1 cellular context compared by ENCODE assay signal in the genomic region with DNA sequence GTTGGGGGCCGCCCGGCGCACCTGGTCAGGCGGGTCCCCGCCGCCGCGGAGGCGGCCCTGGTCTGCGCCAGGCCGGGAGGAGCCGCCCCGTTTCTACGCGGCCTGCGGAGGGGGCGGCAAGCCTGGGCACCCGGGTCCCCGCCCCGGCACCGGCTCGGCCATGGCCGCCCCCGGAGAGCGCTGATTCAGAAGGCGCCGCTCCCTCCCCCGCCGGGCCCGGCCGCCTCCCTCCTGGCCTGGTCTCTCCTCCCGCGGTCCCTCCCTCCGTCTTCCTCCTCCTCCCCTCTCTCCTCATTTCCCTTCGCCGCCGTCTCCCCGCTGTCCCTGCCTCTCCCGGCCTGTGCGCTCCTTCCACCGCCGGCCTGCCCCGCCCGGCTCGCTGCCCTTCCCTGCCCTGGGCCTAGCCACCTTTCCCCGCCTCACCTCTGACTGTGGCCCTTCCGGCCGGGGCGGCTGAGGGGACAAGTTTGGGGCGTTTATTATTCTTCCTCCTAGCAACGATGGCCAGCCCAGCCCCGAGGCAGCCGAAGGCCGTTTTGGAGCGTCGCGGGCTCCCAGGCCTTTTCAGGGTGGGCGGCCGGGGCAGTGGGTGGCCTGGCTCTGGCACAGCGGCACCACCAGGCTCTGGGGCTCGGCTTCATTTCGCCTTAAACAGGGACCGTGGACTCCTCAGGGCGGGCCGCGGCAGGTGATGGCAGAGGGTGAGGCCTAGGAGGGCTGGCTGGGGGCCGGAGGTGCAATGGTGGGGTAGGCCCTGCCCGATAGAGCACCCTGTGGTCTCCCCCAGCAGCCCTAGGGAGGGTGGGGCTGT.
TF ChIP-seq lines count a peak whose summit lies in the region.

No MANE protein-coding gene starts in this region.

TF ChIP-seq in HEK293, 187 proteins besides CTCF, POLR2A, EP300 and RAD21 (continued from another document and continues in another):
- TF ChIP-seq, protein P1, sequence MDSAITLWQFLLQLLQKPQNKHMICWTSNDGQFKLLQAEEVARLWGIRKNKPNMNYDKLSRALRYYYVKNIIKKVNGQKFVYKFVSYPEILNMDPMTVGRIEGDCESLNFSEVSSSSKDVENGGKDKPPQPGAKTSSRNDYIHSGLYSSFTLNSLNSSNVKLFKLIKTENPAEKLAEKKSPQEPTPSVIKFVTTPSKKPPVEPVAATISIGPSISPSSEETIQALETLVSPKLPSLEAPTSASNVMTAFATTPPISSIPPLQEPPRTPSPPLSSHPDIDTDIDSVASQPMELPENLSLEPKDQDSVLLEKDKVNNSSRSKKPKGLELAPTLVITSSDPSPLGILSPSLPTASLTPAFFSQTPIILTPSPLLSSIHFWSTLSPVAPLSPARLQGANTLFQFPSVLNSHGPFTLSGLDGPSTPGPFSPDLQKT (IDR thresholded peaks at IDR 0.05; ENCODE audit: borderline replicate concordance, low read depth, low read length): no peak
- TF ChIP-seq TRIM28 (IDR thresholded peaks at IDR 0.05; ENCODE audit: borderline replicate concordance, low read length): no peak
- no peak for TF ChIP-seq ZNF585B (tag by site-specific recombination; IDR thresholded peaks at IDR 0.05)
- TF ChIP-seq TCF7L2 (IDR thresholded peaks at IDR 0.05; ENCODE audit: borderline replicate concordance, low read depth, low read length): no peak
- TF ChIP-seq, protein P2, sequence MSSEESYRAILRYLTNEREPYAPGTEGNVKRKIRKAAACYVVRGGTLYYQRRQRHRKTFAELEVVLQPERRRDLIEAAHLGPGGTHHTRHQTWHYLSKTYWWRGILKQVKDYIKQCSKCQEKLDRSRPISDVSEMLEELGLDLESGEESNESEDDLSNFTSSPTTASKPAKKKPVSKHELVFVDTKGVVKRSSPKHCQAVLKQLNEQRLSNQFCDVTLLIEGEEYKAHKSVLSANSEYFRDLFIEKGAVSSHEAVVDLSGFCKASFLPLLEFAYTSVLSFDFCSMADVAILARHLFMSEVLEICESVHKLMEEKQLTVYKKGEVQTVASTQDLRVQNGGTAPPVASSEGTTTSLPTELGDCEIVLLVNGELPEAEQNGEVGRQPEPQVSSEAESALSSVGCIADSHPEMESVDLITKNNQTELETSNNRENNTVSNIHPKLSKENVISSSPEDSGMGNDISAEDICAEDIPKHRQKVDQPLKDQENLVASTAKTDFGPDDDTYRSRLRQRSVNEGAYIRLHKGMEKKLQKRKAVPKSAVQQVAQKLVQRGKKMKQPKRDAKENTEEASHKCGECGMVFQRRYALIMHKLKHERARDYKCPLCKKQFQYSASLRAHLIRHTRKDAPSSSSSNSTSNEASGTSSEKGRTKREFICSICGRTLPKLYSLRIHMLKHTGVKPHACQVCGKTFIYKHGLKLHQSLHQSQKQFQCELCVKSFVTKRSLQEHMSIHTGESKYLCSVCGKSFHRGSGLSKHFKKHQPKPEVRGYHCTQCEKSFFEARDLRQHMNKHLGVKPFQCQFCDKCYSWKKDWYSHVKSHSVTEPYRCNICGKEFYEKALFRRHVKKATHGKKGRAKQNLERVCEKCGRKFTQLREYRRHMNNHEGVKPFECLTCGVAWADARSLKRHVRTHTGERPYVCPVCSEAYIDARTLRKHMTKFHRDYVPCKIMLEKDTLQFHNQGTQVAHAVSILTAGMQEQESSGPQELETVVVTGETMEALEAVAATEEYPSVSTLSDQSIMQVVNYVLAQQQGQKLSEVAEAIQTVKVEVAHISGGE (tag by site-specific recombination; conservative IDR thresholded peaks at IDR 0.05; ENCODE audit: low read depth): peak; percentile 71
- no peak for TF ChIP-seq OSR2 (tag by site-specific recombination; IDR thresholded peaks at IDR 0.05)
- TF ChIP-seq ZNF768 (tag by site-specific recombination; IDR thresholded peaks at IDR 0.05): no peak
- no peak for TF ChIP-seq ZNF157 (tag by site-specific recombination; IDR thresholded peaks at IDR 0.05)
- 0 out of 2 replicates have a peak, but pooled peaks have one; percentile 29 for TF ChIP-seq IKZF3 (tag by site-specific recombination; IDR thresholded peaks at IDR 0.05)
- TF ChIP-seq KLF1 (tag by site-specific recombination; IDR thresholded peaks at IDR 0.05): peak; percentile 79
- TF ChIP-seq ZEB2 (tag by site-specific recombination; IDR thresholded peaks at IDR 0.05): peak; percentile 69
- TF ChIP-seq ZNF629 (tag by site-specific recombination; IDR thresholded peaks at IDR 0.05): no peak
- no peak for TF ChIP-seq ZNF214 (tag by site-specific recombination; IDR thresholded peaks at IDR 0.05; ENCODE audit: borderline replicate concordance)
- no peak for TF ChIP-seq ZNF843 (tag by site-specific recombination; IDR thresholded peaks at IDR 0.05)
- no peak for TF ChIP-seq ZFP41 (tag by site-specific recombination; IDR thresholded peaks at IDR 0.05; ENCODE audit: borderline replicate concordance)
- TF ChIP-seq ZNF664 (tag by site-specific recombination; IDR thresholded peaks at IDR 0.05): no peak
- 0 out of 2 replicates have a peak, but pooled peaks have one; percentile 57 for TF ChIP-seq ZBTB1 (tag by site-specific recombination; IDR thresholded peaks at IDR 0.05)
- TF ChIP-seq, protein P3, sequence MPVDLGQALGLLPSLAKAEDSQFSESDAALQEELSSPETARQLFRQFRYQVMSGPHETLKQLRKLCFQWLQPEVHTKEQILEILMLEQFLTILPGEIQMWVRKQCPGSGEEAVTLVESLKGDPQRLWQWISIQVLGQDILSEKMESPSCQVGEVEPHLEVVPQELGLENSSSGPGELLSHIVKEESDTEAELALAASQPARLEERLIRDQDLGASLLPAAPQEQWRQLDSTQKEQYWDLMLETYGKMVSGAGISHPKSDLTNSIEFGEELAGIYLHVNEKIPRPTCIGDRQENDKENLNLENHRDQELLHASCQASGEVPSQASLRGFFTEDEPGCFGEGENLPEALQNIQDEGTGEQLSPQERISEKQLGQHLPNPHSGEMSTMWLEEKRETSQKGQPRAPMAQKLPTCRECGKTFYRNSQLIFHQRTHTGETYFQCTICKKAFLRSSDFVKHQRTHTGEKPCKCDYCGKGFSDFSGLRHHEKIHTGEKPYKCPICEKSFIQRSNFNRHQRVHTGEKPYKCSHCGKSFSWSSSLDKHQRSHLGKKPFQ (tag by site-specific recombination; IDR thresholded peaks at IDR 0.05): no peak
- TF ChIP-seq ZNF837 (tag by site-specific recombination; IDR thresholded peaks at IDR 0.05): no peak
- TF ChIP-seq, protein P4, sequence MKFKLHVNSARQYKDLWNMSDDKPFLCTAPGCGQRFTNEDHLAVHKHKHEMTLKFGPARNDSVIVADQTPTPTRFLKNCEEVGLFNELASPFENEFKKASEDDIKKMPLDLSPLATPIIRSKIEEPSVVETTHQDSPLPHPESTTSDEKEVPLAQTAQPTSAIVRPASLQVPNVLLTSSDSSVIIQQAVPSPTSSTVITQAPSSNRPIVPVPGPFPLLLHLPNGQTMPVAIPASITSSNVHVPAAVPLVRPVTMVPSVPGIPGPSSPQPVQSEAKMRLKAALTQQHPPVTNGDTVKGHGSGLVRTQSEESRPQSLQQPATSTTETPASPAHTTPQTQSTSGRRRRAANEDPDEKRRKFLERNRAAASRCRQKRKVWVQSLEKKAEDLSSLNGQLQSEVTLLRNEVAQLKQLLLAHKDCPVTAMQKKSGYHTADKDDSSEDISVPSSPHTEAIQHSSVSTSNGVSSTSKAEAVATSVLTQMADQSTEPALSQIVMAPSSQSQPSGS (tag by site-specific recombination; IDR thresholded peaks at IDR 0.05; ENCODE audit: low read depth): no peak
- no peak for TF ChIP-seq ZNF677 (tag by site-specific recombination; IDR thresholded peaks at IDR 0.05)
- no peak for TF ChIP-seq ZNF302 (tag by site-specific recombination; IDR thresholded peaks at IDR 0.05; ENCODE audit: low read depth)
- TF ChIP-seq GLI2 (tag by site-specific recombination; IDR thresholded peaks at IDR 0.05; ENCODE audit: borderline replicate concordance, low read depth): no peak
- TF ChIP-seq ZNF202 (tag by site-specific recombination; IDR thresholded peaks at IDR 0.05; ENCODE audit: borderline replicate concordance): no peak
- peak; percentile 67; the same call in 1 of the 2 replicates for TF ChIP-seq YY1 (tag by site-specific recombination; IDR thresholded peaks at IDR 0.05)
- TF ChIP-seq ZNF239 (tag by site-specific recombination; IDR thresholded peaks at IDR 0.05): no peak
- no peak for TF ChIP-seq ZNF560 (tag by site-specific recombination; IDR thresholded peaks at IDR 0.05; ENCODE audit: borderline replicate concordance)
- TF ChIP-seq SETDB1 (IDR thresholded peaks at IDR 0.05; ENCODE audit: insufficient read length, low read length): no peak
- TF ChIP-seq ZNF510 (tag by site-specific recombination; IDR thresholded peaks at IDR 0.05; ENCODE audit: insufficient replicate concordance): no peak
- no peak for TF ChIP-seq HOXD13 (CRISPR knock-in tag; IDR thresholded peaks at IDR 0.05; ENCODE audit: borderline replicate concordance)
- TF ChIP-seq GLIS1 (tag by site-specific recombination; IDR thresholded peaks at IDR 0.05): peak; percentile 81
- TF ChIP-seq OVOL3 (tag by site-specific recombination; IDR thresholded peaks at IDR 0.05): no peak
- peak; percentile 81 for TF ChIP-seq KLF9 (tag by site-specific recombination; IDR thresholded peaks at IDR 0.05; ENCODE audit: low read depth)
- TF ChIP-seq ZNF561 (tag by site-specific recombination; IDR thresholded peaks at IDR 0.05; ENCODE audit: borderline replicate concordance): no peak; the same call in 1 of the 2 replicates
- TF ChIP-seq, protein P5, sequence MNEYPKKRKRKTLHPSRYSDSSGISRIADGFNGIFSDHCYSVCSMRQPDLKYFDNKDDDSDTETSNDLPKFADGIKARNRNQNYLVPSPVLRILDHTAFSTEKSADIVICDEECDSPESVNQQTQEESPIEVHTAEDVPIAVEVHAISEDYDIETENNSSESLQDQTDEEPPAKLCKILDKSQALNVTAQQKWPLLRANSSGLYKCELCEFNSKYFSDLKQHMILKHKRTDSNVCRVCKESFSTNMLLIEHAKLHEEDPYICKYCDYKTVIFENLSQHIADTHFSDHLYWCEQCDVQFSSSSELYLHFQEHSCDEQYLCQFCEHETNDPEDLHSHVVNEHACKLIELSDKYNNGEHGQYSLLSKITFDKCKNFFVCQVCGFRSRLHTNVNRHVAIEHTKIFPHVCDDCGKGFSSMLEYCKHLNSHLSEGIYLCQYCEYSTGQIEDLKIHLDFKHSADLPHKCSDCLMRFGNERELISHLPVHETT (tag by site-specific recombination; IDR thresholded peaks at IDR 0.05): no peak
- TF ChIP-seq ZNF114 (tag by site-specific recombination; IDR thresholded peaks at IDR 0.05): no peak
- TF ChIP-seq, protein P6, sequence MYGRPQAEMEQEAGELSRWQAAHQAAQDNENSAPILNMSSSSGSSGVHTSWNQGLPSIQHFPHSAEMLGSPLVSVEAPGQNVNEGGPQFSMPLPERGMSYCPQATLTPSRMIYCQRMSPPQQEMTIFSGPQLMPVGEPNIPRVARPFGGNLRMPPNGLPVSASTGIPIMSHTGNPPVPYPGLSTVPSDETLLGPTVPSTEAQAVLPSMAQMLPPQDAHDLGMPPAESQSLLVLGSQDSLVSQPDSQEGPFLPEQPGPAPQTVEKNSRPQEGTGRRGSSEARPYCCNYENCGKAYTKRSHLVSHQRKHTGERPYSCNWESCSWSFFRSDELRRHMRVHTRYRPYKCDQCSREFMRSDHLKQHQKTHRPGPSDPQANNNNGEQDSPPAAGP (tag by site-specific recombination; IDR thresholded peaks at IDR 0.05): peak; percentile 85
- peak; percentile 66; the same call in 1 of the 2 replicates for TF ChIP-seq SP7 (tag by site-specific recombination; IDR thresholded peaks at IDR 0.05)
- no peak for TF ChIP-seq ZNF514 (tag by site-specific recombination; IDR thresholded peaks at IDR 0.05)
- TF ChIP-seq ZBTB48 (tag by site-specific recombination; IDR thresholded peaks at IDR 0.05): peak; percentile 61
- no peak for TF ChIP-seq ZFP3 (tag by site-specific recombination; IDR thresholded peaks at IDR 0.05; ENCODE audit: low read depth)
- TF ChIP-seq ZNF777 (tag by site-specific recombination; IDR thresholded peaks at IDR 0.05; ENCODE audit: borderline replicate concordance): no peak
- TF ChIP-seq, protein P7, sequence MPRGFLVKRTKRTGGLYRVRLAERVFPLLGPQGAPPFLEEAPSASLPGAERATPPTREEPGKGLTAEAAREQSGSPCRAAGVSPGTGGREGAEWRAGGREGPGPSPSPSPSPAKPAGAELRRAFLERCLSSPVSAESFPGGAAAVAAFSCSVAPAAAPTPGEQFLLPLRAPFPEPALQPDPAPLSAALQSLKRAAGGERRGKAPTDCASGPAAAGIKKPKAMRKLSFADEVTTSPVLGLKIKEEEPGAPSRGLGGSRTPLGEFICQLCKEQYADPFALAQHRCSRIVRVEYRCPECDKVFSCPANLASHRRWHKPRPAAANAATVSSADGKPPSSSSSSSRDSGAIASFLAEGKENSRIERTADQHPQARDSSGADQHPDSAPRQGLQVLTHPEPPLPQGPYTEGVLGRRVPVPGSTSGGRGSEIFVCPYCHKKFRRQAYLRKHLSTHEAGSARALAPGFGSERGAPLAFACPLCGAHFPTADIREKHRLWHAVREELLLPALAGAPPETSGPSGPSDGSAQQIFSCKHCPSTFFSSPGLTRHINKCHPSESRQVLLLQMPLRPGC (tag by site-specific recombination; IDR thresholded peaks at IDR 0.05): no peak
- no peak for TF ChIP-seq ZNF155 (tag by site-specific recombination; IDR thresholded peaks at IDR 0.05)
- TF ChIP-seq ZNF366 (tag by site-specific recombination; conservative IDR thresholded peaks at IDR 0.05): peak; percentile 83
- no peak for TF ChIP-seq ZNF776 (tag by site-specific recombination; IDR thresholded peaks at IDR 0.05; ENCODE audit: borderline replicate concordance)
- no peak; the same call in 1 of the 2 replicates for TF ChIP-seq ZNF10 (tag by site-specific recombination; IDR thresholded peaks at IDR 0.05)
- TF ChIP-seq ZSCAN23 (tag by site-specific recombination; IDR thresholded peaks at IDR 0.05): no peak
- TF ChIP-seq ZNF266 (tag by site-specific recombination; IDR thresholded peaks at IDR 0.05; ENCODE audit: low read depth): no peak
- TF ChIP-seq, protein P8, sequence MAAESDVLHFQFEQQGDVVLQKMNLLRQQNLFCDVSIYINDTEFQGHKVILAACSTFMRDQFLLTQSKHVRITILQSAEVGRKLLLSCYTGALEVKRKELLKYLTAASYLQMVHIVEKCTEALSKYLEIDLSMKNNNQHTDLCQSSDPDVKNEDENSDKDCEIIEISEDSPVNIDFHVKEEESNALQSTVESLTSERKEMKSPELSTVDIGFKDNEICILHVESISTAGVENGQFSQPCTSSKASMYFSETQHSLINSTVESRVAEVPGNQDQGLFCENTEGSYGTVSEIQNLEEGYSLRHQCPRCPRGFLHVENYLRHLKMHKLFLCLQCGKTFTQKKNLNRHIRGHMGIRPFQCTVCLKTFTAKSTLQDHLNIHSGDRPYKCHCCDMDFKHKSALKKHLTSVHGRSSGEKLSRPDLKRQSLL (tag by site-specific recombination; IDR thresholded peaks at IDR 0.05): no peak; the same call in 1 of the 2 replicates
- peak; percentile 88 for TF ChIP-seq KLF16 (tag by site-specific recombination; IDR thresholded peaks at IDR 0.05)
- no peak for TF ChIP-seq REPIN1 (tag by site-specific recombination; IDR thresholded peaks at IDR 0.05; ENCODE audit: low read depth)
